In genomic region chr6:143339223-143339622, GRCh38 we compare ENCODE assay signal across 18 cellular contexts.
"Had no signal": no experiment of that assay in that cellular context is flagged by ENCODE, and none has a peak within 500 bp of the region (broad histone marks: within the 10 kb centered on the region; RNA-seq: fewer than 3 reads in every experiment).

No MANE protein-coding gene starts in this region.

- H2AFZ ChIP-seq: neural progenitor cell had no signal

- H3K27ac ChIP-seq: neural progenitor cell, prostate gland, SJSA1, thoracic aorta, upper lobe of right lung, VCaP had no signal

- H3K4me1 ChIP-seq: neural progenitor cell, prostate gland, upper lobe of right lung had no signal

- H3K9ac ChIP-seq: neural progenitor cell had no signal

- H3K9me3 ChIP-seq: prostate gland, SJSA1, thoracic aorta, upper lobe of right lung had no signal

- H3K27me3 Mint-ChIP-seq: activated CD4-positive, alpha-beta memory T cell treated with anti-CD3 and anti-CD28 coated beads for 36 hours; activated naive CD8-positive, alpha-beta T cell; central memory CD8-positive, alpha-beta T cell; naive thymus-derived CD4-positive, alpha-beta T cell had no signal

- H3K27me3 ChIP-seq: neural progenitor cell, SJSA1, upper lobe of right lung had no signal

- H3K4me2 ChIP-seq: neural progenitor cell, smooth muscle cell had no signal

- H3K36me3 ChIP-seq: neural progenitor cell, prostate gland, SJSA1, thoracic aorta, upper lobe of right lung had no signal

- H3K4me3 Mint-ChIP-seq: activated CD4-positive, alpha-beta memory T cell treated with anti-CD3 and anti-CD28 coated beads for 36 hours; activated naive CD8-positive, alpha-beta T cell; central memory CD8-positive, alpha-beta T cell; naive thymus-derived CD4-positive, alpha-beta T cell; neural progenitor cell had no signal

- H3K4me3 ChIP-seq: neural progenitor cell, prostate gland, SJSA1, smooth muscle cell, thoracic aorta, upper lobe of right lung had no signal

- H3K27ac Mint-ChIP-seq: activated CD4-positive, alpha-beta memory T cell treated with anti-CD3 and anti-CD28 coated beads for 36 hours; activated naive CD8-positive, alpha-beta T cell; naive thymus-derived CD4-positive, alpha-beta T cell; neural progenitor cell had no signal

- DNase-seq: activated CD4-positive, alpha-beta memory T cell treated with anti-CD3 and anti-CD28 coated beads for 36 hours; activated T-cell treated with anti-CD3 and anti-CD28 coated beads for 4 hours; amniotic stem cell; effector CD8-positive, alpha-beta T cell; mesenchymal stem cell; naive thymus-derived CD4-positive, alpha-beta T cell; right cardiac atrium; stimulated activated CD4-positive, alpha-beta T cell treated with anti-CD3 and anti-CD28 coated beads, Interleukin-4, amount 100 ng/mL, for 1 hour; T-helper 2 cell; upper lobe of right lung had no signal

- H3K9me3 Mint-ChIP-seq: activated CD4-positive, alpha-beta memory T cell treated with anti-CD3 and anti-CD28 coated beads for 36 hours; central memory CD8-positive, alpha-beta T cell; neural progenitor cell had no signal

- H3K4me1 Mint-ChIP-seq: central memory CD8-positive, alpha-beta T cell had no signal

- H3K36me3 Mint-ChIP-seq: activated CD4-positive, alpha-beta memory T cell treated with anti-CD3 and anti-CD28 coated beads for 36 hours had no signal

- ATAC-seq: naive thymus-derived CD4-positive, alpha-beta T cell; right cardiac atrium; upper lobe of right lung had no signal
